In genomic region chr10:79915828-79916227, GRCh38 we compare ENCODE assay signal across 2 cellular contexts. TPM values are rescaled to one million over a fixed set of nuclear protein-coding genes. Genes with fewer than 3 reads are reported as not detected.
"Had no signal": no experiment of that assay in that cellular context is flagged by ENCODE, and none has a peak within 500 bp of the region (broad histone marks: within the 10 kb centered on the region; RNA-seq: fewer than 3 reads in every experiment).

No MANE protein-coding gene starts in this region.

RNA-seq across cellular contexts. Expression of gene SFTPD, which starts 33.1 kb away (rescaled TPM):
- total RNA-seq: M059J, OCI-LY7 had no signal
